ENCODE assay signal across 13 cellular contexts in genomic region chr20:51321343-51322163, GRCh38.
"Had no signal": no experiment of that assay in that cellular context is flagged by ENCODE, and none has a peak within 500 bp of the region (broad histone marks: within the 10 kb centered on the region; RNA-seq: fewer than 3 reads in every experiment).

No MANE protein-coding gene starts in this region.

- H3K9me3 Mint-ChIP-seq: activated T-cell treated with anti-CD3 and anti-CD28 coated beads, Interleukin-2, amount 50 U/mL, for 24 hours; neural crest cell; stimulated activated effector memory CD8-positive, alpha-beta T cell treated with anti-CD3 and anti-CD28 coated beads, Interleukin-12 subunit alpha, Interleukin-12 subunit beta, amount 100 ng/mL, for 72 hours had no signal

- H3K4me3 Mint-ChIP-seq: activated CD8-positive, alpha-beta memory T cell treated with anti-CD3 and anti-CD28 coated beads, Interleukin-2, amount 10 ng/mL, durations not matched to agents 7 days and 5 days; activated naive CD8-positive, alpha-beta T cell; activated T-cell treated with anti-CD3 and anti-CD28 coated beads, Interleukin-2, amount 50 U/mL, for 24 hours; immature natural killer cell; neural crest cell; stimulated activated effector memory CD8-positive, alpha-beta T cell treated with anti-CD3 and anti-CD28 coated beads, Interleukin-12 subunit alpha, Interleukin-12 subunit beta, amount 100 ng/mL, for 72 hours had no signal

- H3K4me3 ChIP-seq: tibial artery had no signal

- H3K36me3 Mint-ChIP-seq: activated CD8-positive, alpha-beta memory T cell treated with anti-CD3 and anti-CD28 coated beads, Interleukin-2, amount 10 ng/mL, durations not matched to agents 7 days and 5 days; activated naive CD8-positive, alpha-beta T cell; immature natural killer cell; stimulated activated effector memory CD8-positive, alpha-beta T cell treated with anti-CD3 and anti-CD28 coated beads, Interleukin-12 subunit alpha, Interleukin-12 subunit beta, amount 100 ng/mL, for 72 hours had no signal

- H3K27me3 Mint-ChIP-seq: activated naive CD8-positive, alpha-beta T cell had no signal

- H3K36me3 ChIP-seq: tibial artery had no signal

- DNase-seq: activated CD4-positive, alpha-beta T cell treated with anti-CD3 and anti-CD28 coated beads for 1 hour; activated CD4-positive, alpha-beta T cell treated with anti-CD3 and anti-CD28 coated beads, Interleukin-2, amount 50 U/mL, for 48 hours; activated CD8-positive, alpha-beta memory T cell treated with anti-CD3 and anti-CD28 coated beads, Interleukin-2, amount 10 ng/mL, durations not matched to agents 7 days and 5 days; activated effector memory CD4-positive, alpha-beta T cell treated with anti-CD3 and anti-CD28 coated beads, Interleukin-2, amount 50 U/mL, for 16 hours; activated T-cell treated with anti-CD3 and anti-CD28 coated beads, Interleukin-2, amount 50 U/mL, for 24 hours; cerebellar nuclear complex; immature natural killer cell; mammary epithelial cell; small intestine; tibial artery had no signal

- H3K27ac ChIP-seq: tibial artery had no signal

- H3K27ac Mint-ChIP-seq: activated CD8-positive, alpha-beta memory T cell treated with anti-CD3 and anti-CD28 coated beads, Interleukin-2, amount 10 ng/mL, durations not matched to agents 7 days and 5 days; activated naive CD8-positive, alpha-beta T cell; activated T-cell treated with anti-CD3 and anti-CD28 coated beads, Interleukin-2, amount 50 U/mL, for 24 hours; stimulated activated effector memory CD8-positive, alpha-beta T cell treated with anti-CD3 and anti-CD28 coated beads, Interleukin-12 subunit alpha, Interleukin-12 subunit beta, amount 100 ng/mL, for 72 hours had no signal

- ATAC-seq: activated CD8-positive, alpha-beta memory T cell treated with anti-CD3 and anti-CD28 coated beads, Interleukin-2, amount 10 ng/mL, durations not matched to agents 7 days and 5 days; stimulated activated effector memory CD8-positive, alpha-beta T cell treated with anti-CD3 and anti-CD28 coated beads, Interleukin-12 subunit alpha, Interleukin-12 subunit beta, amount 100 ng/mL, for 72 hours had no signal

- H3K4me1 ChIP-seq: tibial artery had no signal
